2 cellular contexts compared by ENCODE assay signal in the genomic region with DNA sequence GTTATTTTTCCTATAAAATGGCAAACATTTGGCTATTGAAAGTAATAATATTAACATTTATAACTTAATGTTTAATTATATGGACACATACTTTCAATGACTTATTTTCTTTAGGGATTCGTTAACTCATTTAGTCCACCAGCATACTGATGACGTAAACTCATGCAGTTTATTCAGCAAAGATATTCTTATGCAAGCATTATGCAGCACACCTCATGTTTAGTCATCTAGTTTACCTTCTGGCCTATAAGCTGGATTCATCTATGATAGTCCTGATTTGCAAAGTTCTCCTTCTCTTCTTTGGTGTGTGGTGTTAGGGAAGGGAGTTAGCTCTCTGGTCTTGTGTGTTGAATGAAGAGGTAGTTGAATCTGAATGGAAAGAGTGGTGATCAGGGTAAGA.
TF ChIP-seq lines count a peak whose summit lies in the region.

No MANE protein-coding gene starts in this region.

TF ChIP-seq in HepG2, 621 proteins besides CTCF, POLR2A, EP300 and RAD21:
- TF ChIP-seq ZNF234 (CRISPR knock-in tag; conservative IDR thresholded peaks at IDR 0.05), result no peak
- no peak for TF ChIP-seq FOXP4 (CRISPR knock-in tag; IDR thresholded peaks at IDR 0.05)
- no peak for TF ChIP-seq PHF5A (CRISPR knock-in tag; IDR thresholded peaks at IDR 0.05; ENCODE audit: low read depth, unreplicated experiment)
- TF ChIP-seq CREB1 (IDR thresholded peaks at IDR 0.05), result peak; percentile 30; the same call in 1 of the 2 replicates
- TF ChIP-seq CREB1 (CRISPR knock-in tag; IDR thresholded peaks at IDR 0.05), result no peak
- TF ChIP-seq ATF7 (IDR thresholded peaks at IDR 0.05), result 0 out of 2 replicates have a peak, but pooled peaks have one; percentile 17
- TF ChIP-seq ATF7 (CRISPR knock-in tag; IDR thresholded peaks at IDR 0.05), result no peak

TF ChIP-seq in H1, 55 proteins besides CTCF, POLR2A, EP300 and RAD21:
- TF ChIP-seq CTBP2 (IDR thresholded peaks at IDR 0.05; ENCODE audit: borderline replicate concordance, insufficient read depth, insufficient read length, low read length) (no peak), ATF2 (IDR thresholded peaks at IDR 0.05; ENCODE audit: low read length) (no peak), TAF7 (optimal IDR thresholded peaks at IDR 0.05; ENCODE audit: borderline replicate concordance, low read depth, low read length) (no peak), RFX5 (IDR thresholded peaks at IDR 0.05; ENCODE audit: borderline replicate concordance, low read depth, low read length) (no peak), CBX5 (IDR thresholded peaks at IDR 0.05; ENCODE audit: low read depth, low read length) (no peak), SP2 (IDR thresholded peaks at IDR 0.05; ENCODE audit: low read length) (no peak)
